Comparison of ENCODE assay signal across 21 cellular contexts in genomic region chr9:36039696-36040095, GRCh38. TPM values are rescaled to one million over a fixed set of nuclear protein-coding genes. Genes with fewer than 3 reads are reported as not detected.
DNase-seq lines count a peak whose midpoint lies in the region; ATAC-seq and TF ChIP-seq lines count a peak whose summit lies in the region.
"Had no signal": no experiment of that assay in that cellular context is flagged by ENCODE, and none has a peak within 500 bp of the region (broad histone marks: within the 10 kb centered on the region; RNA-seq: fewer than 3 reads in every experiment).

No MANE protein-coding gene starts in this region.

- no peaks in the 10 kb centered on the region for H3K27me3 Mint-ChIP-seq in chondrocyte (ENCODE audit: low read depth)
- H3K27me3 Mint-ChIP-seq: effector memory CD8-positive, alpha-beta T cell had no signal

- H3K18ac ChIP-seq in mesenchymal stem cell (ENCODE audit: low read depth in 1 of 2, low read length in 2 of 2), result no peak overlapping the region
- H3K18ac ChIP-seq in neuronal stem cell (ENCODE audit: low read length), result no peak overlapping the region

- H3K9me3 Mint-ChIP-seq in chondrocyte (ENCODE audit: low read depth), result peaks cover 4% of the 10 kb centered on the region
- H3K9me3 Mint-ChIP-seq: activated naive CD4-positive, alpha-beta T cell treated with anti-CD3 and anti-CD28 coated beads, Interleukin-2, amount 10 ng/mL, durations not matched to agents 7 days and 5 days; effector memory CD8-positive, alpha-beta T cell had no signal

- H4K91ac ChIP-seq in mesenchymal stem cell (ENCODE audit: low read length) (no peak overlapping the region), neuronal stem cell (ENCODE audit: low read depth, low read length, poor library complexity) (no peak overlapping the region)

- H4K8ac ChIP-seq in mesenchymal stem cell (ENCODE audit: low read length) (no peak overlapping the region), neuronal stem cell (ENCODE audit: low read depth, low read length) (no peak overlapping the region)

- H3K4me1 ChIP-seq in mesenchymal stem cell (ENCODE audit: control insufficient read depth, insufficient read depth, low read depth, low read length) (peaks cover 6% of the 10 kb centered on the region), neuronal stem cell (ENCODE audit: control insufficient read depth in 2 of 2, insufficient read depth in 1 of 2, low read depth in 1 of 2, low read length in 2 of 2) (peaks cover 3 to 7% of the 10 kb centered on the region in 2 donors), heart right ventricle (peaks cover 0 to 52% (median 28%) of the 10 kb centered on the region in 9 donors)

- H2BK120ac ChIP-seq in mesenchymal stem cell (ENCODE audit: low read depth, low read length), result no peak overlapping the region
- no peak overlapping the region for H2BK120ac ChIP-seq in neuronal stem cell (ENCODE audit: low read depth, low read length)

- H3K4me2 ChIP-seq in mesenchymal stem cell (ENCODE audit: low read length, poor library complexity, severe bottlenecking) (no peak overlapping the region), neuronal stem cell (ENCODE audit: insufficient read depth, low read length, poor library complexity, severe bottlenecking) (no peak overlapping the region)

- H2BK15ac ChIP-seq in mesenchymal stem cell (ENCODE audit: low read depth, poor library complexity, severe bottlenecking), result no peak overlapping the region
- H2BK15ac ChIP-seq in neuronal stem cell (ENCODE audit: low read length), result no peak overlapping the region

- H3K79me1 ChIP-seq in mesenchymal stem cell (replicated peaks; ENCODE audit: low read length, poor library complexity, severe bottlenecking) (peaks cover 4% of the 10 kb centered on the region), neuronal stem cell (ENCODE audit: low read depth, low read length) (no peaks in the 10 kb centered on the region)

- 86% methylated on average over 1 of the region's 1 CpG for WGBS in mesenchymal stem cell
- no CpG with 5 or more reads among the region's 1 CpG for WGBS in neuronal stem cell (ENCODE audit: extremely low coverage in 2 of 2, insufficient read length in 2 of 2, insufficient replicate concordance in 1 of 2), 2 donors
- WGBS in heart right ventricle, 2 donors, result 79% methylated on average over 1 of the region's 1 CpG

- H2AFZ ChIP-seq in mesenchymal stem cell (ENCODE audit: low read depth, low read length) (no peak overlapping the region), neuronal stem cell (ENCODE audit: low read length) (no peak overlapping the region)

- no peaks in the 10 kb centered on the region for H3K27me3 ChIP-seq in mesenchymal stem cell (ENCODE audit: control insufficient read depth in 1 of 2, insufficient read depth in 1 of 2, low read length in 2 of 2)
- no peaks in the 10 kb centered on the region for H3K27me3 ChIP-seq in neuronal stem cell (ENCODE audit: control insufficient read depth in 3 of 3, insufficient read depth in 3 of 3, low read depth in 1 of 3, low read length in 3 of 3)
- no peaks in the 10 kb centered on the region for H3K27me3 ChIP-seq in heart right ventricle
- H3K27me3 ChIP-seq: cardiac muscle cell, heart left ventricle had no signal

- TF ChIP-seq CTCF in chondrocyte (IDR thresholded peaks at IDR 0.05) (no peak), heart right ventricle (IDR thresholded peaks at IDR 0.05) (no peak)

- H3K9me3 ChIP-seq in mesenchymal stem cell (ENCODE audit: control insufficient read depth, low read length), result no peaks in the 10 kb centered on the region
- peaks cover 0 to 6% of the 10 kb centered on the region in 2 donors for H3K9me3 ChIP-seq in neuronal stem cell (replicated peaks in 1 of 2; ENCODE audit: control insufficient read depth in 2 of 2, insufficient read depth in 1 of 2, low read depth in 1 of 2, low read length in 2 of 2)
- peaks cover 0 to 7% (median 0%) of the 10 kb centered on the region in 11 donors for H3K9me3 ChIP-seq in heart right ventricle

- peak; percentile 66 for DNase-seq in AG08395 (ENCODE audit: low spot score)
- DNase-seq in LHCN-M2 (ENCODE audit: low read depth), result peak; percentile 16
- no peak for DNase-seq in chondrocyte (ENCODE audit: low spot score)
- DNase-seq in mesenchymal stem cell, result no peak
- DNase-seq in activated CD4-positive, alpha-beta T cell treated with anti-CD3 and anti-CD28 coated beads, Interleukin-2, amount 50 U/mL, for 1 hour, result no peak
- no peak for DNase-seq in neuronal stem cell (ENCODE audit: low spot score)
- no peak for DNase-seq in heart right ventricle
- DNase-seq: activated CD4-positive, alpha-beta T cell treated with anti-CD3 and anti-CD28 coated beads for 1 hour; activated CD8-positive, alpha-beta memory T cell treated with anti-CD3 and anti-CD28 coated beads, Interleukin-2, amount 50 U/mL, for 48 hours; activated naive CD4-positive, alpha-beta T cell treated with anti-CD3 and anti-CD28 coated beads, Interleukin-2, amount 10 ng/mL, durations not matched to agents 7 days and 5 days; Calu3; effector memory CD8-positive, alpha-beta T cell; heart left ventricle; NCI-H1105; NCI-H2171; occipital lobe; T-helper 9 cell had no signal

- no peak overlapping the region for H3K23ac ChIP-seq in mesenchymal stem cell (ENCODE audit: low read length in 2 of 2)
- no peak overlapping the region for H3K23ac ChIP-seq in neuronal stem cell (ENCODE audit: low read depth, low read length, poor library complexity)

- intact Hi-C loops in heart right ventricle (cut with DNase I), result loop anchor here in 1 of 10 donors (10.0 kb wide), 1 partner anchor 55 kb away; no protein-coding TSS in a partner anchor

- no peak overlapping the region for H2BK12ac ChIP-seq in mesenchymal stem cell (ENCODE audit: low read length in 2 of 2)
- H2BK12ac ChIP-seq in neuronal stem cell (ENCODE audit: low read length), result no peak overlapping the region

- no peak overlapping the region for H2BK5ac ChIP-seq in mesenchymal stem cell (ENCODE audit: low read depth, low read length, poor library complexity, severe bottlenecking)
- H2BK5ac ChIP-seq in neuronal stem cell (ENCODE audit: low read length), result no peak overlapping the region

- no peak overlapping the region for H2AK5ac ChIP-seq in mesenchymal stem cell (ENCODE audit: low read length, severe bottlenecking)
- H2AK5ac ChIP-seq in neuronal stem cell (ENCODE audit: low read depth, low read length), result no peak overlapping the region

- H3K36me3 Mint-ChIP-seq in chondrocyte (ENCODE audit: low read depth), result no peaks in the 10 kb centered on the region
- H3K36me3 Mint-ChIP-seq: activated naive CD4-positive, alpha-beta T cell treated with anti-CD3 and anti-CD28 coated beads, Interleukin-2, amount 10 ng/mL, durations not matched to agents 7 days and 5 days had no signal

- H3K4me1 Mint-ChIP-seq in chondrocyte (ENCODE audit: low read depth), result peaks cover 61% of the 10 kb centered on the region

- ATAC-seq in GM18907 (IDR thresholded peaks at IDR 0.05; ENCODE audit: unreplicated experiment) (no peak), heart right ventricle (no peak)
- ATAC-seq: effector memory CD8-positive, alpha-beta T cell; heart left ventricle had no signal

- H3K4me3 ChIP-seq in mesenchymal stem cell (ENCODE audit: insufficient read depth in 1 of 2, low read depth in 1 of 2, low read length in 2 of 2), result peak overlapping the region in 1 of 2 experiments; percentile 86
- H3K4me3 ChIP-seq in neuronal stem cell (ENCODE audit: low read length in 2 of 2), result no peak overlapping the region
- H3K4me3 ChIP-seq in heart right ventricle, result no peak overlapping the region
- H3K4me3 ChIP-seq: cardiac muscle cell, HAP-1, heart left ventricle had no signal

- H3K4ac ChIP-seq in mesenchymal stem cell (ENCODE audit: low read depth in 1 of 2, low read length in 2 of 2) (no peak overlapping the region), neuronal stem cell (ENCODE audit: low read length) (no peak overlapping the region)

- peak overlapping the region; percentile 80 for H3K27ac Mint-ChIP-seq in chondrocyte (ENCODE audit: unreplicated experiment)
- H3K27ac Mint-ChIP-seq: activated naive CD4-positive, alpha-beta T cell treated with anti-CD3 and anti-CD28 coated beads, Interleukin-2, amount 10 ng/mL, durations not matched to agents 7 days and 5 days; mesothelial cell of epicardium had no signal

- H3K4me3 Mint-ChIP-seq in chondrocyte (ENCODE audit: unreplicated experiment), result no peak overlapping the region
- H3K4me3 Mint-ChIP-seq: activated naive CD4-positive, alpha-beta T cell treated with anti-CD3 and anti-CD28 coated beads, Interleukin-2, amount 10 ng/mL, durations not matched to agents 7 days and 5 days; effector memory CD8-positive, alpha-beta T cell; mesothelial cell of epicardium had no signal

- H3K36me3 ChIP-seq in mesenchymal stem cell (ENCODE audit: control insufficient read depth in 1 of 2, insufficient read depth in 2 of 2, low read depth in 1 of 2, low read length in 2 of 2) (no peaks in the 10 kb centered on the region), neuronal stem cell (replicated peaks in 1 of 2; ENCODE audit: control insufficient read depth in 2 of 2, insufficient read depth in 2 of 2, low read length in 2 of 2) (no peaks in the 10 kb centered on the region), heart right ventricle (no peaks in the 10 kb centered on the region)
- H3K36me3 ChIP-seq: cardiac muscle cell, HAP-1, heart left ventricle had no signal

- H3K27ac ChIP-seq in mesenchymal stem cell (ENCODE audit: low read length, poor library complexity, severe bottlenecking), result no peak overlapping the region
- H3K27ac ChIP-seq in neuronal stem cell (replicated peaks; ENCODE audit: low read length), result no peak overlapping the region
- no peak overlapping the region for H3K27ac ChIP-seq in heart right ventricle
- H3K27ac ChIP-seq: cardiac muscle cell had no signal

- H3K9ac ChIP-seq in mesenchymal stem cell (ENCODE audit: low read length) (peak overlapping the region; percentile 97), neuronal stem cell (ENCODE audit: low read depth, low read length, poor library complexity) (no peak overlapping the region)

- H3K14ac ChIP-seq in mesenchymal stem cell (ENCODE audit: low read length in 2 of 2), result no peak overlapping the region
- no peak overlapping the region for H3K14ac ChIP-seq in neuronal stem cell (ENCODE audit: low read length)

RNA-seq across cellular contexts. Expression of gene RECK, which starts 3.0 kb away (rescaled TPM):
- 10.6 and 12.2 TPM in 2 replicates for total RNA-seq in LHCN-M2 (2014; rRNA removed)
- 12.1 TPM for polyA plus RNA-seq in LHCN-M2 (2012)
- total RNA-seq in chondrocyte, result 33.5 to 66.6 TPM (median 33.5 TPM) in 3 replicates
- polyA plus RNA-seq in mesenchymal stem cell (2013, experiment 1 of 2), result 21.6 TPM
- polyA plus RNA-seq in mesenchymal stem cell (2013, experiment 2 of 2), result 22.2 TPM
- 12.2 TPM for polyA plus RNA-seq in neuronal stem cell (2013, experiment 1 of 2)
- polyA plus RNA-seq in neuronal stem cell (2013, experiment 2 of 2), result 12.1 TPM
- 1 to 10 TPM; 4.1 to 5.8 (median 5.2) TPM for total RNA-seq in heart right ventricle
- 1 to 10 TPM; 2.9 to 4.5 TPM for polyA plus RNA-seq in heart right ventricle

Comparison
In these comparisons a context has a peak if more than half of its experiments do, and no peak if none do; other contexts are left out.
1. DNase-seq: peak in AG08395 (single experiment) and LHCN-M2 (single experiment); none in chondrocyte (single experiment), mesenchymal stem cell (single experiment), activated CD4-positive, alpha-beta T cell treated with anti-CD3 and anti-CD28 coated beads, Interleukin-2, amount 50 U/mL, for 1 hour (single experiment), neuronal stem cell (single experiment) and heart right ventricle (0 of 2).